Comparison of ENCODE assay signal across 14 cellular contexts in the genomic region with DNA sequence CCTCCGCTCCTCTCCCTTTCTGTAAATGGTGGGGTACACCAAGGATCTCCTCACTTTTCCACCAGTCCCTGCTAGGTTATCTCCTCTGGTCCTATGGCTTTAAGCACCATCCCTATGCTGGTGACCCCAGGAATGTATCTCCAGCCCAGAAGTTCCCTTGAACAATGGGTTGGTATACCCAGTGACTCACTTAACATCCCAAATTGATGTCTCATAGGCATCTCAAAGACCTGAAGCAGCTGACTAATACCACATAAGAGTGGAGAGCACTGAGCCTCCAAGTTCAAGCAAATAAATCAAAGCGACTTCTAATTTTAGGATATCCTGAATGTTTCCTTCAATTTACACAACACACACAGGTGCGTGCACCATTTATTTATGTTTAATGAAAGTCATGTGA. TPM values are rescaled to one million over a fixed set of nuclear protein-coding genes. Genes with fewer than 3 reads are reported as not detected.
DNase-seq lines count a peak whose midpoint lies in the region; ATAC-seq and TF ChIP-seq lines count a peak whose summit lies in the region.
"Had no signal": no experiment of that assay in that cellular context is flagged by ENCODE, and none has a peak within 500 bp of the region (broad histone marks: within the 10 kb centered on the region; RNA-seq: fewer than 3 reads in every experiment).

No MANE protein-coding gene starts in this region.

- no peaks in the 10 kb centered on the region for H3K36me3 Mint-ChIP-seq in activated CD4-positive, alpha-beta T cell treated with anti-CD3 and anti-CD28 coated beads, Interleukin-2, amount 10 ng/mL, durations not matched to agents 7 days and 5 days (ENCODE audit: low read depth)

- H3K4me1 Mint-ChIP-seq in activated CD4-positive, alpha-beta T cell treated with anti-CD3 and anti-CD28 coated beads, Interleukin-2, amount 10 ng/mL, durations not matched to agents 7 days and 5 days: no peaks in the 10 kb centered on the region

- intact Hi-C loops in sigmoid colon (cut with DNase I): no loop called here

- H3K27ac ChIP-seq in RWPE2 (ENCODE audit: poor library complexity, severe bottlenecking): peak overlapping the region; percentile 45
- no peak overlapping the region for H3K27ac ChIP-seq in sigmoid colon
- H3K27ac ChIP-seq: heart left ventricle, HL-60 had no signal

- H3K4me3 ChIP-seq in RWPE2 (ENCODE audit: severe bottlenecking) (no peak overlapping the region), fibroblast of mammary gland (ENCODE audit: control insufficient read depth, low read depth, low read length) (no peak overlapping the region), skeletal muscle cell (ENCODE audit: low read depth, low read length) (no peak overlapping the region), sigmoid colon (no peak overlapping the region)
- H3K4me3 ChIP-seq: heart left ventricle had no signal

- no peaks in the 10 kb centered on the region for H3K9me3 Mint-ChIP-seq in activated CD4-positive, alpha-beta T cell treated with anti-CD3 and anti-CD28 coated beads, Interleukin-2, amount 10 ng/mL, durations not matched to agents 7 days and 5 days

- peak; percentile 100 for ATAC-seq in RWPE2 (ENCODE audit: low read depth)
- ATAC-seq in HG03469 (IDR thresholded peaks at IDR 0.05; ENCODE audit: unreplicated experiment): no peak
- ATAC-seq: heart left ventricle had no signal

- H3K9me3 ChIP-seq in RWPE2 (ENCODE audit: severe bottlenecking) (no peaks in the 10 kb centered on the region), sigmoid colon (no peaks in the 10 kb centered on the region)
- H3K9me3 ChIP-seq: heart left ventricle had no signal

- H3K27me3 ChIP-seq in RWPE2 (ENCODE audit: insufficient read depth, poor library complexity, severe bottlenecking) (no peaks in the 10 kb centered on the region), sigmoid colon (no peaks in the 10 kb centered on the region)
- H3K27me3 ChIP-seq: heart left ventricle had no signal

- H3K4me3 Mint-ChIP-seq in activated CD4-positive, alpha-beta T cell treated with anti-CD3 and anti-CD28 coated beads, Interleukin-2, amount 10 ng/mL, durations not matched to agents 7 days and 5 days: no peak overlapping the region

- TF ChIP-seq CTCF in RWPE2 (IDR thresholded peaks at IDR 0.05; ENCODE audit: poor library complexity, severe bottlenecking) (no peak), fibroblast of mammary gland (conservative IDR thresholded peaks at IDR 0.05; ENCODE audit: control insufficient read depth, insufficient read depth, low read depth, low read length) (no peak), sigmoid colon (IDR thresholded peaks at IDR 0.05) (no peak)

- no peak for TF ChIP-seq EP300 in sigmoid colon (IDR thresholded peaks at IDR 0.05)

- H3K27ac Mint-ChIP-seq in activated CD4-positive, alpha-beta T cell treated with anti-CD3 and anti-CD28 coated beads, Interleukin-2, amount 10 ng/mL, durations not matched to agents 7 days and 5 days: no peak overlapping the region
- H3K27ac Mint-ChIP-seq: progenitor cell of endocrine pancreas had no signal

- TF ChIP-seq POLR2A in sigmoid colon (IDR thresholded peaks at IDR 0.05): no peak

- WGBS in sigmoid colon, 2 donors: 92 to 94% methylated on average over 3 of the region's 3 CpGs

- H3K36me3 ChIP-seq in RWPE2 (ENCODE audit: low read depth) (no peaks in the 10 kb centered on the region), sigmoid colon (no peaks in the 10 kb centered on the region)
- H3K36me3 ChIP-seq: heart left ventricle had no signal

- DNase-seq in H4 (ENCODE audit: low spot score) (peak; percentile 66), RWPE2 (ENCODE audit: low spot score) (peak; percentile 58), fibroblast of mammary gland (ENCODE audit: low read depth) (peak; percentile 78), skeletal muscle cell (ENCODE audit: low read depth) (peak; percentile 23), NCI-H1092 treated with DMSO at 0.1 percent for 48 hours (lab: John Stamatoyannopoulos, UW) (no peak), sigmoid colon (no peak)
- no peak for DNase-seq in activated CD4-positive, alpha-beta T cell treated with anti-CD3 and anti-CD28 coated beads, Interleukin-2, amount 10 ng/mL, durations not matched to agents 7 days and 5 days
- DNase-seq: activated CD4-positive, alpha-beta T cell treated with anti-CD3 and anti-CD28 coated beads, Interleukin-2, amount 50 U/mL, for 1 hour; heart left ventricle; NCI-H69; substantia nigra had no signal

- POLR2A ChIA-PET in activated CD4-positive, alpha-beta T cell treated with anti-CD3 and anti-CD28 coated beads, Interleukin-2, amount 10 ng/mL, durations not matched to agents 7 days and 5 days (lab: Charles Lee): no interaction called here

- H3K4me1 ChIP-seq in RWPE2 (ENCODE audit: insufficient read depth, poor library complexity, severe bottlenecking) (peaks cover 14% of the 10 kb centered on the region), sigmoid colon (peaks cover 0 to 7% (median 1%) of the 10 kb centered on the region in 4 donors)

- peaks cover 9% of the 10 kb centered on the region for H3K27me3 Mint-ChIP-seq in activated CD4-positive, alpha-beta T cell treated with anti-CD3 and anti-CD28 coated beads, Interleukin-2, amount 10 ng/mL, durations not matched to agents 7 days and 5 days

- CTCF ChIA-PET in activated CD4-positive, alpha-beta T cell treated with anti-CD3 and anti-CD28 coated beads, Interleukin-2, amount 10 ng/mL, durations not matched to agents 7 days and 5 days (lab: Charles Lee): no interaction called here

RNA-seq across cellular contexts. Expression of gene ADGRF1, which starts 48.3 kb away (rescaled TPM):
- total RNA-seq in H4 (2014; rRNA removed; shearing (Covaris generic)): 0.17 TPM in 1 of 2 replicates, not detected in the other
- total RNA-seq in sigmoid colon: not detected
- polyA plus RNA-seq in sigmoid colon: 1 to 10 TPM in 1 of 3 donors, under 1 TPM in 1, not detected in 1; 0.46 to 1.0 TPM
- not detected for total RNA-seq in activated CD4-positive, alpha-beta T cell treated with anti-CD3 and anti-CD28 coated beads, Interleukin-2, amount 10 ng/mL, durations not matched to agents 7 days and 5 days
- polyA plus RNA-seq: heart left ventricle had no signal

Comparison
In these comparisons a context has a peak if more than half of its experiments do, and no peak if none do; other contexts are left out.
1. DNase-seq: peak in H4 (single experiment), RWPE2 (single experiment), fibroblast of mammary gland (single experiment) and skeletal muscle cell (single experiment); none in NCI-H1092 treated with DMSO at 0.1 percent for 48 hours (single experiment), sigmoid colon (single experiment) and activated CD4-positive, alpha-beta T cell treated with anti-CD3 and anti-CD28 coated beads, Interleukin-2, amount 10 ng/mL, durations not matched to agents 7 days and 5 days (single experiment).